ENCODE assay signal across 8 cellular contexts in the genomic region with DNA sequence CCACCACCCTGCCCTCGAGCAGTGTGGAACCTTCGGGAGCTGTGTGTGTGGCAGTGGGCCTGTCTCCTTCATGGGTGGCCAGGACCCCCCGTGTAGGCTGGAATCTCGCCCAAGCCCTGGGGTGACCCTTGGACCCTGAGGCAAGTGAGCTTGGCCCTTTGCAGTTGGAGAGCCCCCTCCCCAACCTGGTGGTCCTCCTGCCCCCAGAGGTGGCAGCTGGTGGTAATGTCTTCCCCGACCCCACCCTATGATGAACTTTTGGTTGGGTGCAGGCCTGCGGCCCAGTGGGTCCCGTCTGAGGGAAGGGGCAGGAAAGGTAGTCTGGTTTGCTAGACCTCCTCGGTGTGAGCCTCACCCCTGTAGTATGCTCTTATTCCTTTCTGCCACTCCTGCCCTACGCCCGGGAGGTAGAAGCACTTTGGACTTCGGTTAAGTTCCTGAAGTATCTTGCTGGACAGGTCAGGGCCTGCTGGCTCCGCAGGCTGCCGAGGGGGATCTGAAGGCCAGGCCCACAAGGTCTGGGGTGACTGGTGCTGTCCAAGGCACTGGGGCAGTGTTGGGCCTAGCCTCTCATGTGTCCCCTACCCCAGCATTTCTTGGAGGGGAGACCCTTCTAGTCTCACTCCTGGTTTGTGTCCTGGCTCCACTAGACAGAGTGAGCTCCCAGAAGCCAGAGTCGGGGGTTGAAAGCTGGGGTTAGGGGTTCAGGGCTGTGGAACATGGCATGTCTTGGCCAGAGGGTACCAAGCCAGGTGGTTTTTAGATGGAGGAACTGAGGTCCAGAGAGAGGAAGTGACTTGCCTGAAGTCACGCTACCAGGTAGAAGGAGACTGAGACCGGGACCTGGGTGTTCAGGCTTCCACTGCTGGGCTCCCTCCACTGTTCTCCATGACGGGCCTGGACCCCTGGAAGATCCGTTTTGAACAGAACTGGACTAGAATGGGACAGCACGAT. TPM values are rescaled to one million over a fixed set of nuclear protein-coding genes. Genes with fewer than 3 reads are reported as not detected.
DNase-seq lines count a peak whose midpoint lies in the region; ATAC-seq and TF ChIP-seq lines count a peak whose summit lies in the region.

No MANE protein-coding gene starts in this region.

- H3K4me3 Mint-ChIP-seq in activated naive CD4-positive, alpha-beta T cell treated with anti-CD3 and anti-CD28 coated beads, Interleukin-2, amount 50 U/mL, for 24 hours: peak overlapping the region; percentile 98

- TF ChIP-seq CTCF in breast epithelium (IDR thresholded peaks at IDR 0.05) (no peak), upper lobe of left lung (IDR thresholded peaks at IDR 0.05) (no peak), GM13976 (IDR thresholded peaks at IDR 0.05; ENCODE audit: borderline replicate concordance, control extremely low read depth, extremely low read depth, insufficient read depth, missing control alignments) (no peak)

- peak overlapping the region; percentile 80 for H2BK120ac ChIP-seq in mesenchymal stem cell (ENCODE audit: low read depth, low read length)

- peak overlapping the region; percentile 59 for H3K27ac Mint-ChIP-seq in activated naive CD4-positive, alpha-beta T cell treated with anti-CD3 and anti-CD28 coated beads, Interleukin-2, amount 50 U/mL, for 24 hours
- H3K27ac Mint-ChIP-seq in activated naive CD4-positive, alpha-beta T cell treated with anti-CD3 and anti-CD28 coated beads, Interleukin-2, amount 50 U/mL, for 72 hours: peak overlapping the region in 1 of 2 donors; percentile 98

- H3K4me1 ChIP-seq in breast epithelium (peaks cover 0 to 29% of the 10 kb centered on the region in 2 donors), mesenchymal stem cell (ENCODE audit: control insufficient read depth, insufficient read depth, low read depth, low read length) (peaks cover 30% of the 10 kb centered on the region), upper lobe of left lung (peaks cover 27 to 38% (median 32%) of the 10 kb centered on the region in 4 donors)

- peak overlapping the region; percentile 98 for H2AK5ac ChIP-seq in mesenchymal stem cell (ENCODE audit: low read length, severe bottlenecking)

- peak overlapping the region; percentile 97 for H3K9ac ChIP-seq in mesenchymal stem cell (ENCODE audit: low read length)

- no peaks in the 10 kb centered on the region for H3K27me3 Mint-ChIP-seq in activated naive CD4-positive, alpha-beta T cell treated with anti-CD3 and anti-CD28 coated beads, Interleukin-2, amount 50 U/mL, for 24 hours

- H3K9me3 Mint-ChIP-seq in activated naive CD4-positive, alpha-beta T cell treated with anti-CD3 and anti-CD28 coated beads, Interleukin-2, amount 50 U/mL, for 24 hours: no peaks in the 10 kb centered on the region
- no peaks in the 10 kb centered on the region for H3K9me3 Mint-ChIP-seq in activated naive CD4-positive, alpha-beta T cell treated with anti-CD3 and anti-CD28 coated beads, Interleukin-2, amount 50 U/mL, for 72 hours

- in situ Hi-C loops in GM13976 (cut with MboI; ENCODE audit: low sequenced_read_pairs, unreplicated experiment): no loop called here

- peak overlapping the region; percentile 64 to 95 for H3K4ac ChIP-seq in mesenchymal stem cell (ENCODE audit: low read depth in 1 of 2, low read length in 2 of 2)

- no peak for DNase-seq in activated naive CD4-positive, alpha-beta T cell treated with anti-CD3 and anti-CD28 coated beads, Interleukin-2, amount 50 U/mL, for 72 hours (ENCODE audit: low spot score in 2 of 2)
- DNase-seq in breast epithelium (ENCODE audit: low spot score in 2 of 2) (no peak), mesenchymal stem cell (no peak), upper lobe of left lung (peak; percentile 52 to 72), GM13976 (ENCODE audit: low spot score) (no peak), NCI-H2081 (lab: John Stamatoyannopoulos, UW) (no peak)

- H3K27me3 ChIP-seq in breast epithelium: no peaks in the 10 kb centered on the region
- no peaks in the 10 kb centered on the region for H3K27me3 ChIP-seq in mesenchymal stem cell (ENCODE audit: control insufficient read depth in 1 of 2, insufficient read depth in 1 of 2, low read length in 2 of 2)
- no peaks in the 10 kb centered on the region for H3K27me3 ChIP-seq in upper lobe of left lung

- H4K91ac ChIP-seq in mesenchymal stem cell (ENCODE audit: low read length): peak overlapping the region; percentile 96

- peak overlapping the region; percentile 97 for H4K8ac ChIP-seq in mesenchymal stem cell (ENCODE audit: low read length)

- peak overlapping the region; percentile 93 for H3K4me2 ChIP-seq in mesenchymal stem cell (ENCODE audit: low read length, poor library complexity, severe bottlenecking)

- intact Hi-C loops in breast epithelium (cut with DNase I; ENCODE audit: low total_unique reads): loop anchor here (2.0 kb wide), 1 partner anchor 69 kb away; no protein-coding TSS in a partner anchor

- peaks cover 51% of the 10 kb centered on the region for H3K4me1 Mint-ChIP-seq in activated naive CD4-positive, alpha-beta T cell treated with anti-CD3 and anti-CD28 coated beads, Interleukin-2, amount 50 U/mL, for 24 hours

- H2AFZ ChIP-seq in mesenchymal stem cell (ENCODE audit: low read depth, low read length): no peak overlapping the region

- peak overlapping the region in 1 of 2 experiments; percentile 91 for H3K14ac ChIP-seq in mesenchymal stem cell (ENCODE audit: low read length in 2 of 2)

- H3K36me3 ChIP-seq in breast epithelium: no peaks in the 10 kb centered on the region
- H3K36me3 ChIP-seq in mesenchymal stem cell (ENCODE audit: control insufficient read depth in 1 of 2, insufficient read depth in 2 of 2, low read depth in 1 of 2, low read length in 2 of 2): peaks cover 5 to 12% of the 10 kb centered on the region in 2 experiments
- peaks cover 0 to 4% (median 0%) of the 10 kb centered on the region in 4 donors for H3K36me3 ChIP-seq in upper lobe of left lung

- peak overlapping the region; percentile 74 to 93 for H3K27ac ChIP-seq in breast epithelium
- H3K27ac ChIP-seq in mesenchymal stem cell (ENCODE audit: low read length, poor library complexity, severe bottlenecking): peak overlapping the region; percentile 95
- H3K27ac ChIP-seq in upper lobe of left lung: peak overlapping the region; percentile 83 to 97 (median 90)

- peak overlapping the region; percentile 70 to 92 (median 70) for H3K4me3 ChIP-seq in breast epithelium
- H3K4me3 ChIP-seq in mesenchymal stem cell (ENCODE audit: insufficient read depth in 1 of 2, low read depth in 1 of 2, low read length in 2 of 2): peak overlapping the region; percentile 68 to 91
- peak overlapping the region in 3 of 4 donors; percentile 60 to 75 (median 63) for H3K4me3 ChIP-seq in upper lobe of left lung

- no peak for ATAC-seq in activated naive CD4-positive, alpha-beta T cell treated with anti-CD3 and anti-CD28 coated beads, Interleukin-2, amount 50 U/mL, for 72 hours
- peak in 1 of 2 donors; percentile 63 for ATAC-seq in upper lobe of left lung (ENCODE audit: low FRiP score in 2 of 2)
- ATAC-seq in HG02571 (IDR thresholded peaks at IDR 0.05; ENCODE audit: unreplicated experiment): no peak

- no peaks in the 10 kb centered on the region for H3K9me3 ChIP-seq in breast epithelium
- H3K9me3 ChIP-seq in mesenchymal stem cell (ENCODE audit: control insufficient read depth, low read length): no peaks in the 10 kb centered on the region
- H3K9me3 ChIP-seq in upper lobe of left lung: no peaks in the 10 kb centered on the region

- H2BK5ac ChIP-seq in mesenchymal stem cell (ENCODE audit: low read depth, low read length, poor library complexity, severe bottlenecking): peak overlapping the region; percentile 48

- H2BK12ac ChIP-seq in mesenchymal stem cell (ENCODE audit: low read length in 2 of 2): peak overlapping the region; percentile 86 to 93

- H3K79me1 ChIP-seq in mesenchymal stem cell (replicated peaks; ENCODE audit: low read length, poor library complexity, severe bottlenecking): peaks cover 12% of the 10 kb centered on the region

- no peak for TF ChIP-seq EP300 in upper lobe of left lung (IDR thresholded peaks at IDR 0.05)

- peak overlapping the region in 1 of 2 experiments; percentile 92 for H3K23ac ChIP-seq in mesenchymal stem cell (ENCODE audit: low read length in 2 of 2)

- TF ChIP-seq POLR2A in breast epithelium (IDR thresholded peaks at IDR 0.05) (no peak), upper lobe of left lung (IDR thresholded peaks at IDR 0.05) (peak in 1 of 4 donors; percentile 42)

- H3K36me3 Mint-ChIP-seq in activated naive CD4-positive, alpha-beta T cell treated with anti-CD3 and anti-CD28 coated beads, Interleukin-2, amount 50 U/mL, for 24 hours: no peaks in the 10 kb centered on the region
- peaks cover 5 to 6% of the 10 kb centered on the region in 2 donors for H3K36me3 Mint-ChIP-seq in activated naive CD4-positive, alpha-beta T cell treated with anti-CD3 and anti-CD28 coated beads, Interleukin-2, amount 50 U/mL, for 72 hours

- H3K18ac ChIP-seq in mesenchymal stem cell (ENCODE audit: low read depth in 1 of 2, low read length in 2 of 2): peak overlapping the region; percentile 84 to 96

- peak overlapping the region; percentile 36 for H2BK15ac ChIP-seq in mesenchymal stem cell (ENCODE audit: low read depth, poor library complexity, severe bottlenecking)

- WGBS in mesenchymal stem cell: 74% methylated on average over 17 of the region's 19 CpGs
- 53 to 55% methylated on average over 10 to 19 of the region's 19 CpGs for WGBS in upper lobe of left lung, 2 donors

RNA-seq across cellular contexts. Expression of a gene that starts 1.7 kb away (rescaled TPM):
- total RNA-seq in activated naive CD4-positive, alpha-beta T cell treated with anti-CD3 and anti-CD28 coated beads, Interleukin-2, amount 50 U/mL, for 72 hours: 10 to 100 TPM in 1 of 2 donors, 1 to 10 TPM in 1; 3.0 to 14.1 TPM
- total RNA-seq in breast epithelium (10 to 100 TPM; 11.7 to 16.0 (median 15.7) TPM), upper lobe of left lung (10 to 100 TPM; 14.9 to 41.0 (median 21.3) TPM)
- 28.9 TPM for polyA plus RNA-seq in mesenchymal stem cell (2013, experiment 1 of 2)
- 28.1 TPM for polyA plus RNA-seq in mesenchymal stem cell (2013, experiment 2 of 2)

Comparison
In these comparisons a context has a peak if more than half of its experiments do, and no peak if none do; other contexts are left out.
1. DNase-seq: peak in upper lobe of left lung (2 of 2); none in activated naive CD4-positive, alpha-beta T cell treated with anti-CD3 and anti-CD28 coated beads, Interleukin-2, amount 50 U/mL, for 72 hours (0 of 2), breast epithelium (0 of 2), mesenchymal stem cell (single experiment), GM13976 (single experiment) and NCI-H2081 (0 of 2).
2. Peak in every context shown above with its lines, with median percentiles within 50 percentile points of each other: H3K27ac ChIP-seq and H3K4me3 ChIP-seq.